24 cellular contexts compared by ENCODE assay signal in the genomic region with DNA sequence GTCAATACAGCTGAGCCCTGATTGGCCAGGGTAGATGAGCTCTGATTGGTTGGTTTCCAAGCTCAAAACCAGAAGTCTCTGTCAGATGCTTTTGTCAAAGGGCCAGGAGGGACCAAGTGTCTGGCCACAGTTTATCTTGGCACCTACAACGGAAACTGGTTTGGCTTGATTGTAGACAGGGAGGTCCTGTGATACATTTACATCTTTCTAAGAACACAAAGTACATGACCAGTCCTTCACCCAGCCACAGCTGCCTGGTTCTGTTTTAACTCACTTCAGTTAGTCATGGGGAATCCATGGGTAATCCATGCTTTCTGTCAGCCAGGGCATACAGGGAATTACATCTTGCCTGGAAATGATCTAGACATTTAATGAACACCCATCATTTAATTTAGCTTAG.
DNase-seq lines count a peak whose midpoint lies in the region; ATAC-seq and TF ChIP-seq lines count a peak whose summit lies in the region.
"Had no signal": no experiment of that assay in that cellular context is flagged by ENCODE, and none has a peak within 500 bp of the region (broad histone marks: within the 10 kb centered on the region; RNA-seq: fewer than 3 reads in every experiment).

No MANE protein-coding gene starts in this region.

- ATAC-seq in GM21423 (IDR thresholded peaks at IDR 0.05; ENCODE audit: unreplicated experiment): no peak
- ATAC-seq: body of pancreas, GM12878, HepG2, lower lobe of right lung, T-cell had no signal

- no peak overlapping the region for H3K9ac ChIP-seq in adipocyte (ENCODE audit: low read length)

- no peaks in the 10 kb centered on the region for H3K27me3 ChIP-seq in adipocyte (replicated peaks; ENCODE audit: control insufficient read depth, insufficient read depth, low read length)
- H3K27me3 ChIP-seq: body of pancreas, transverse colon had no signal

- H3K9me3 ChIP-seq in adipocyte (ENCODE audit: control insufficient read depth, low read length): no peaks in the 10 kb centered on the region
- H3K9me3 ChIP-seq: body of pancreas, lower lobe of right lung, transverse colon had no signal

- TF ChIP-seq CTCF in epithelial cell of esophagus (IDR thresholded peaks at IDR 0.05; ENCODE audit: insufficient read depth, low read depth, low read length, missing control alignments): no peak

- peaks cover 15% of the 10 kb centered on the region for H3K4me1 ChIP-seq in adipocyte (ENCODE audit: control insufficient read depth, insufficient read depth, low read length)
- H3K4me1 ChIP-seq: body of pancreas, lower lobe of right lung, transverse colon had no signal

- peaks cover 45% of the 10 kb centered on the region for H3K36me3 ChIP-seq in adipocyte (ENCODE audit: control insufficient read depth, insufficient read depth, low read length, severe bottlenecking)
- H3K36me3 ChIP-seq: lower lobe of right lung, transverse colon had no signal

- H3K4me3 ChIP-seq in adipocyte (ENCODE audit: low read length) (no peak overlapping the region), epithelial cell of esophagus (ENCODE audit: low read length) (no peak overlapping the region)
- H3K4me3 ChIP-seq: body of pancreas, GM12878, lower lobe of right lung, transverse colon had no signal

- DNase-seq in HT1080 (ENCODE audit: low read depth) (peak; percentile 34), adipocyte (ENCODE audit: low read depth) (peak; percentile 81), epithelial cell of esophagus (ENCODE audit: low read depth) (peak; percentile 27), iris pigment epithelial cell (ENCODE audit: low read depth) (peak; percentile 45), NCI-H2107 (lab: John Stamatoyannopoulos, UW) (no peak)
- no peak for DNase-seq in activated CD4-positive, CD25-positive, alpha-beta regulatory T cell treated with anti-CD3 and anti-CD28 coated beads, Interleukin-2, amount 50 U/mL, for 72 hours
- DNase-seq: activated CD4-positive, alpha-beta T cell treated with anti-CD3 and anti-CD28 coated beads, Interleukin-2, amount 10 ng/mL, durations not matched to agents 24 days and 14 days; activated CD8-positive, alpha-beta memory T cell treated with anti-CD3 and anti-CD28 coated beads for 24 hours; activated effector memory CD4-positive, alpha-beta T cell treated with Interleukin-2 at 50 U/mL for 16 hours; activated naive CD8-positive, alpha-beta T cell treated with anti-CD3 and anti-CD28 coated beads, Interleukin-2, amount 10 ng/mL, durations not matched to agents 7 days and 5 days; activated T-cell treated with anti-CD3 and anti-CD28 coated beads, Interleukin-2, amount 50 U/mL, for 1 hour; body of pancreas; DMS 273 treated with DMSO at 0.1 percent for 48 hours; H9; kidney glomerular epithelial cell; lower lobe of right lung; NCI-H82; nephron progenitor cell; stimulated activated CD4-positive, alpha-beta T cell treated with anti-CD3 and anti-CD28 coated beads, Interleukin-4, amount 100 ng/mL, for 4 hours; T-cell; transverse colon had no signal

Comparison
In these comparisons a context has a peak if more than half of its experiments do, and no peak if none do; other contexts are left out.
1. DNase-seq: peak in HT1080 (single experiment), adipocyte (single experiment), epithelial cell of esophagus (single experiment) and iris pigment epithelial cell (single experiment); none in activated CD4-positive, CD25-positive, alpha-beta regulatory T cell treated with anti-CD3 and anti-CD28 coated beads, Interleukin-2, amount 50 U/mL, for 72 hours (single experiment) and NCI-H2107 (single experiment).